ENCODE assay signal across 13 cellular contexts in genomic region chr1:183159960-183160359, GRCh38. TPM values are rescaled to one million over a fixed set of nuclear protein-coding genes. Genes with fewer than 3 reads are reported as not detected.
DNase-seq lines count a peak whose midpoint lies in the region; FAIRE-seq and TF ChIP-seq lines count a peak whose summit lies in the region.
"Had no signal": no experiment of that assay in that cellular context is flagged by ENCODE, and none has a peak within 500 bp of the region (broad histone marks: within the 10 kb centered on the region; RNA-seq: fewer than 3 reads in every experiment).

No MANE protein-coding gene starts in this region.

- DNase-seq in DMS79 treated with DMSO at 0.1 percent for 48 hours (lab: John Stamatoyannopoulos, UW) (peak; percentile 1), DMS79 (lab: John Stamatoyannopoulos, UW) (no peak), RCC 7860 (ENCODE audit: low spot score) (peak; percentile 68), iPS-NIHi7 (ENCODE audit: extremely low spot score) (peak; percentile 28), type B pancreatic cell (ENCODE audit: extremely low spot score, unreplicated experiment) (peak; percentile 76), medulla oblongata (ENCODE audit: extremely low spot score) (no peak), HEK293T (ENCODE audit: extremely low spot score) (no peak)
- DNase-seq in effector CD8-positive, alpha-beta T cell (lab: John Stamatoyannopoulos, UW) = no peak
- DNase-seq: activated gamma-delta T cell, substantia nigra, WERI-Rb-1 had no signal

- peak overlapping the region; percentile 97 for H3K27ac Mint-ChIP-seq in type B pancreatic cell

- CTCF ChIA-PET in HEK293T (lab: Yijun Ruan, JAX) = no interaction called here

- H3K4me1 Mint-ChIP-seq in type B pancreatic cell (ENCODE audit: unreplicated experiment) = peaks cover 10% of the 10 kb centered on the region
- H3K4me1 Mint-ChIP-seq: IgD-negative memory B cell had no signal

- POLR2A ChIA-PET in HEK293T (lab: Yijun Ruan, JAX) = no interaction called here

- no peak for TF ChIP-seq CTCF in type B pancreatic cell (conservative IDR thresholded peaks at IDR 0.05)

- H3K36me3 Mint-ChIP-seq in type B pancreatic cell = peaks cover 3% of the 10 kb centered on the region
- H3K36me3 Mint-ChIP-seq: IgD-negative memory B cell had no signal

- H3K4me3 Mint-ChIP-seq in type B pancreatic cell = peak overlapping the region; percentile 72
- H3K4me3 Mint-ChIP-seq: IgD-negative memory B cell had no signal

- H3K9me3 Mint-ChIP-seq in type B pancreatic cell = peaks cover 4% of the 10 kb centered on the region
- H3K9me3 Mint-ChIP-seq: IgD-negative memory B cell had no signal

- H3K27me3 Mint-ChIP-seq in type B pancreatic cell = peaks cover 2% of the 10 kb centered on the region

- no peak for FAIRE-seq in RCC 7860 (lab: Jason Lieb, UNC)
- FAIRE-seq: A204.1 had no signal

TF ChIP-seq in HEK293T, 16 proteins besides CTCF, POLR2A, EP300 and RAD21:
- TF ChIP-seq CTBP1 (IDR thresholded peaks at IDR 0.05; ENCODE audit: borderline replicate concordance) = no peak
- no peak for TF ChIP-seq SP1 (IDR thresholded peaks at IDR 0.05)
- no peak for TF ChIP-seq TARDBP (IDR thresholded peaks at IDR 0.05)
- no peak for TF ChIP-seq ELF4 (IDR thresholded peaks at IDR 0.05)
- no peak for TF ChIP-seq PKNOX1 (IDR thresholded peaks at IDR 0.05)
- no peak for TF ChIP-seq SUZ12 (IDR thresholded peaks at IDR 0.05)

RNA-seq across cellular contexts. Expression of gene LAMC2, which starts 26.1 kb away (rescaled TPM):
- total RNA-seq in type B pancreatic cell (ENCODE audit: low replicate concordance) = 14.8 and 33.5 TPM in 2 replicates

Comparison
In these comparisons a context has a peak if more than half of its experiments do, and no peak if none do; other contexts are left out.
1. DNase-seq: peak in DMS79 treated with DMSO at 0.1 percent for 48 hours (single experiment), RCC 7860 (single experiment), iPS-NIHi7 (single experiment) and type B pancreatic cell (single experiment); none in DMS79 (single experiment), effector CD8-positive, alpha-beta T cell (single experiment), medulla oblongata (single experiment) and HEK293T (single experiment).